In genomic region chr1:172416482-172417035, GRCh38 we compare ENCODE assay signal across 21 cellular contexts. TPM values are rescaled to one million over a fixed set of nuclear protein-coding genes. Genes with fewer than 3 reads are reported as not detected.
DNase-seq lines count a peak whose midpoint lies in the region; ATAC-seq, FAIRE-seq and TF ChIP-seq lines count a peak whose summit lies in the region.
"Had no signal": no experiment of that assay in that cellular context is flagged by ENCODE, and none has a peak within 500 bp of the region (broad histone marks: within the 10 kb centered on the region; RNA-seq: fewer than 3 reads in every experiment).

No MANE protein-coding gene starts in this region.

- H3K27me3 ChIP-seq in brain microvascular endothelial cell (replicated peaks): no peaks in the 10 kb centered on the region
- H3K27me3 ChIP-seq: BLaER1 had no signal

- H3K4me3 Mint-ChIP-seq in WTC11 (no peak overlapping the region), nephron (no peak overlapping the region)
- H3K4me3 Mint-ChIP-seq: CD14-positive monocyte; CD4-positive, alpha-beta memory T cell; H9; IgD-negative memory B cell had no signal

- FAIRE-seq in GM19239 (lab: Jason Lieb, UNC): no peak
- FAIRE-seq: A549, H1, HepG2, HTR-8/SVneo had no signal

- no peaks in the 10 kb centered on the region for H3K36me3 ChIP-seq in brain microvascular endothelial cell (replicated peaks)
- H3K36me3 ChIP-seq: BLaER1 had no signal

- H3K36me3 Mint-ChIP-seq in WTC11 (no peaks in the 10 kb centered on the region), nephron (ENCODE audit: low read depth) (peaks cover 14% of the 10 kb centered on the region)
- H3K36me3 Mint-ChIP-seq: CD14-positive monocyte had no signal

- CTCF ChIA-PET in WTC11 (lab: Charles Lee): interaction anchor here (1.2 to 2.8 kb wide), 3 partner anchors 14 to 414 kb away, joined by 3 to 11 read pairs (median 7); no protein-coding TSS in a partner anchor

- no peaks in the 10 kb centered on the region for H3K9me3 Mint-ChIP-seq in WTC11
- no peaks in the 10 kb centered on the region for H3K9me3 Mint-ChIP-seq in nephron
- H3K9me3 Mint-ChIP-seq: CD14-positive monocyte, H9, IgD-negative memory B cell had no signal

- peak; percentile 48; the same call in 1 of the 2 replicates for ATAC-seq in WTC11
- ATAC-seq: A549, HepG2 had no signal

- POLR2A ChIA-PET in WTC11 (lab: Charles Lee): no interaction called here

- H3K27me3 Mint-ChIP-seq in WTC11 (ENCODE audit: low read depth) (no peaks in the 10 kb centered on the region), nephron (ENCODE audit: low read depth) (no peaks in the 10 kb centered on the region)
- H3K27me3 Mint-ChIP-seq: CD4-positive, alpha-beta memory T cell; IgD-negative memory B cell had no signal

- peak; percentile 65 for DNase-seq in G401 (ENCODE audit: low spot score)
- DNase-seq in WTC11 (ENCODE audit: low spot score): no peak
- peak; percentile 77 for DNase-seq in left kidney (ENCODE audit: low read depth, low spot score)
- no peak for DNase-seq in stimulated activated CD4-positive, alpha-beta T cell treated with anti-CD3 and anti-CD28 coated beads, Interleukin-4, amount 100 ng/mL, for 24 hours
- no peak for DNase-seq in GM19239 (ENCODE audit: insufficient read length, low spot score)
- DNase-seq in brain microvascular endothelial cell: no peak
- DNase-seq: CD4-positive, alpha-beta memory T cell; DMS153; DMS79; GF-D8; H9 had no signal

- H3K4me1 Mint-ChIP-seq in WTC11 (peaks cover 42% of the 10 kb centered on the region), nephron (peaks cover 42% of the 10 kb centered on the region)
- H3K4me1 Mint-ChIP-seq: CD14-positive monocyte had no signal

- TF ChIP-seq CTCF in WTC11 (IDR thresholded peaks at IDR 0.05) (no peak), nephron (IDR thresholded peaks at IDR 0.05; ENCODE audit: unreplicated experiment in 3 of 3) (no peak), brain microvascular endothelial cell (IDR thresholded peaks at IDR 0.05; ENCODE audit: low read depth, low read length, missing control alignments) (no peak)

- H3K4me3 ChIP-seq in brain microvascular endothelial cell (ENCODE audit: low read depth, low read length): no peak overlapping the region
- H3K4me3 ChIP-seq: A549, BLaER1 had no signal

- in situ Hi-C loops in G401 (cut with HindIII; ENCODE audit: low sequenced_read_pairs) (no loop called here), brain microvascular endothelial cell (cut with HindIII; ENCODE audit: low pct_ligation_motif_present, low sequenced_read_pairs) (loop anchor here (25.0 kb wide), 1 partner anchor 404 kb away; no protein-coding TSS in a partner anchor)

- H3K27ac ChIP-seq in brain microvascular endothelial cell: no peak overlapping the region
- H3K27ac ChIP-seq: 22Rv1, A549, BLaER1 had no signal

- no peak overlapping the region for H3K27ac Mint-ChIP-seq in WTC11
- peak overlapping the region; percentile 66 to 88 (median 70) for H3K27ac Mint-ChIP-seq in nephron
- H3K27ac Mint-ChIP-seq: CD14-positive monocyte had no signal

TF ChIP-seq in WTC11, 78 proteins besides CTCF, POLR2A, EP300 and RAD21:
- TF ChIP-seq HMGA2 (CRISPR knock-in tag; IDR thresholded peaks at IDR 0.05): no peak
- no peak for TF ChIP-seq E2F5 (CRISPR knock-in tag; IDR thresholded peaks at IDR 0.05)
- TF ChIP-seq FOXP4 (CRISPR knock-in tag; IDR thresholded peaks at IDR 0.05): no peak
- TF ChIP-seq NFYB (CRISPR knock-in tag; conservative IDR thresholded peaks at IDR 0.05; ENCODE audit: low read depth): no peak
- TF ChIP-seq MLX (CRISPR knock-in tag; IDR thresholded peaks at IDR 0.05): no peak
- TF ChIP-seq E2F4 (CRISPR knock-in tag; IDR thresholded peaks at IDR 0.05; ENCODE audit: borderline replicate concordance, low read depth): no peak
- TF ChIP-seq JUN (CRISPR knock-in tag; IDR thresholded peaks at IDR 0.05): no peak
- TF ChIP-seq GTF2I (CRISPR knock-in tag; conservative IDR thresholded peaks at IDR 0.05): no peak
- no peak for TF ChIP-seq CREB1 (CRISPR knock-in tag; IDR thresholded peaks at IDR 0.05)
- no peak for TF ChIP-seq OVOL2 (CRISPR knock-in tag; IDR thresholded peaks at IDR 0.05; ENCODE audit: borderline replicate concordance)
- no peak for TF ChIP-seq ETV6 (CRISPR knock-in tag; IDR thresholded peaks at IDR 0.05)
- TF ChIP-seq ZNF281 (CRISPR knock-in tag; IDR thresholded peaks at IDR 0.05): no peak

RNA-seq across cellular contexts. Expression of gene C1orf105, which starts 3.9 kb away (rescaled TPM):
- total RNA-seq in G401 (2014; rRNA removed; shearing (Covaris generic)): not detected in 2 replicates
- total RNA-seq in WTC11 (2021): not detected in 3 replicates
- total RNA-seq: CD4-positive, alpha-beta memory T cell; Daoy; H1; H9 had no signal

RNA-seq across cellular contexts. Expression of gene PIGC, which starts 27.3 kb away (rescaled TPM):
- 64.4 and 74.0 TPM in 2 replicates for total RNA-seq in G401 (2014; rRNA removed; shearing (Covaris generic))
- total RNA-seq in WTC11 (2021): 16.2 to 21.9 TPM (median 20.4 TPM) in 3 replicates

Comparison
In these comparisons a context has a peak if more than half of its experiments do, and no peak if none do; other contexts are left out.
1. DNase-seq: peak in G401 (single experiment) and left kidney (single experiment); none in WTC11 (single experiment), stimulated activated CD4-positive, alpha-beta T cell treated with anti-CD3 and anti-CD28 coated beads, Interleukin-4, amount 100 ng/mL, for 24 hours (single experiment), GM19239 (single experiment) and brain microvascular endothelial cell (single experiment).